Comparison of ENCODE assay signal across 9 cellular contexts in genomic region chr7:29146888-29147609, GRCh38. TPM values are rescaled to one million over a fixed set of nuclear protein-coding genes. Genes with fewer than 3 reads are reported as not detected.
DNase-seq lines count a peak whose midpoint lies in the region; ATAC-seq and TF ChIP-seq lines count a peak whose summit lies in the region.
"Had no signal": no experiment of that assay in that cellular context is flagged by ENCODE, and none has a peak within 500 bp of the region (broad histone marks: within the 10 kb centered on the region; RNA-seq: fewer than 3 reads in every experiment).

No MANE protein-coding gene starts in this region.

- CTCF ChIA-PET in A673 (lab: Charles Lee) = interaction anchor here (1.2 kb wide), 1 partner anchor 220 kb away, joined by 4 read pairs; no protein-coding TSS in a partner anchor

- H3K9me3 ChIP-seq in A673 (ENCODE audit: low read depth, low read length, poor library complexity, severe bottlenecking) (no peaks in the 10 kb centered on the region), breast epithelium (no peaks in the 10 kb centered on the region), mesodermal cell (ENCODE audit: control insufficient read depth, low read length) (no peaks in the 10 kb centered on the region)

- no peak for ATAC-seq in HG02840 (IDR thresholded peaks at IDR 0.05; ENCODE audit: low FRiP score, unreplicated experiment)

- DNase-seq in A673 (ENCODE audit: low spot score) (peak; percentile 38), MV-4-11 (lab: John Stamatoyannopoulos, UW) (peak; percentile 41), breast epithelium (ENCODE audit: low spot score in 2 of 2) (no peak), Ammon's horn (ENCODE audit: low spot score) (no peak), NCI-H1930 (lab: John Stamatoyannopoulos, UW) (no peak)
- DNase-seq in stimulated activated CD4-positive, alpha-beta T cell treated with anti-CD3 and anti-CD28 coated beads, Interleukin-2, amount 100 ng/mL, for 48 hours = no peak
- DNase-seq: CD8-positive, alpha-beta memory T cell had no signal

- TF ChIP-seq CTCF in A673 (conservative IDR thresholded peaks at IDR 0.05; ENCODE audit: low read depth, low read length) (no peak; the same call in 1 of the 2 replicates), breast epithelium (IDR thresholded peaks at IDR 0.05) (no peak)

- TSS peak; percentile 82 for BruUV-seq in A673 (replicated peaks; lab: Mats Ljungman, UMichigan)

- H3K27ac ChIP-seq in A673 (ENCODE audit: low read depth, low read length, poor library complexity, severe bottlenecking) = peak overlapping the region; percentile 79
- no peak overlapping the region for H3K27ac ChIP-seq in breast epithelium
- no peak overlapping the region for H3K27ac ChIP-seq in mesodermal cell (ENCODE audit: low read depth, low read length, severe bottlenecking)

- H3K27me3 ChIP-seq in A673 (replicated peaks; ENCODE audit: insufficient read depth, low read depth, low read length, poor library complexity) = no peaks in the 10 kb centered on the region
- peaks cover 0 to 6% of the 10 kb centered on the region in 2 donors for H3K27me3 ChIP-seq in breast epithelium

- intact Hi-C loops in A673 (cut with micrococcal nuclease; ENCODE audit: unreplicated experiment) (no loop called here), breast epithelium (cut with DNase I; ENCODE audit: low total_unique reads) (loop anchor here (10.0 kb wide), 1 partner anchor 1828 kb away; no protein-coding TSS in a partner anchor)

- H3K36me3 ChIP-seq in A673 (ENCODE audit: insufficient read depth, low read length, poor library complexity, severe bottlenecking) (peaks cover 2% of the 10 kb centered on the region), breast epithelium (no peaks in the 10 kb centered on the region), mesodermal cell (ENCODE audit: control insufficient read depth, insufficient read depth, low read length) (no peaks in the 10 kb centered on the region)

- POLR2A ChIA-PET in A673 (lab: Charles Lee; ENCODE audit: low non-redundant PET) = no interaction called here

- no peak for TF ChIP-seq POLR2A in breast epithelium (IDR thresholded peaks at IDR 0.05)

- H3K4me3 ChIP-seq in A673 (ENCODE audit: low read depth, low read length, poor library complexity, severe bottlenecking) (peak overlapping the region; percentile 73), breast epithelium (peak overlapping the region; percentile 47 to 73 (median 56)), mesodermal cell (ENCODE audit: extremely low read depth, insufficient read depth, low read length, poor library complexity, severe bottlenecking) (peak overlapping the region; percentile 57)

- 64% methylated on average over 12 to 13 of the region's 14 CpGs for WGBS in mesodermal cell (ENCODE audit: insufficient coverage in 2 of 2), 2 experiments

- H3K4me1 ChIP-seq in A673 (ENCODE audit: insufficient read depth, low read length, poor library complexity, severe bottlenecking) (peaks cover 25% of the 10 kb centered on the region), breast epithelium (no peaks in the 10 kb centered on the region), mesodermal cell (ENCODE audit: control insufficient read depth, insufficient read depth, low read length, poor library complexity, severe bottlenecking) (peaks cover 5% of the 10 kb centered on the region)

RNA-seq across cellular contexts. Expression of gene CPVL, which starts 0.7 kb away (rescaled TPM):
- 72.3 and 75.9 TPM in 2 replicates for total RNA-seq in A673 (2021)
- total RNA-seq in breast epithelium = 10 to 100 TPM; 11.4 to 44.2 (median 13.4) TPM
- 18.5 TPM for polyA plus RNA-seq in mesodermal cell (2013, experiment 1 of 2)
- polyA plus RNA-seq in mesodermal cell (2013, experiment 2 of 2) = 18.7 TPM
- polyA plus RNA-seq: CD8-positive, alpha-beta memory T cell had no signal

RNA-seq across cellular contexts. Expression of gene CHN2, which starts 47.5 kb away (rescaled TPM):
- 61.2 and 64.3 TPM in 2 replicates for total RNA-seq in A673 (2021)
- total RNA-seq in breast epithelium = 10 to 100 TPM in 1 of 3 donors, 1 to 10 TPM in 2; 6.3 to 17.1 (median 7.9) TPM
- 4.3 TPM for polyA plus RNA-seq in mesodermal cell (2013, experiment 1 of 2)
- polyA plus RNA-seq in mesodermal cell (2013, experiment 2 of 2) = 3.9 TPM

Comparison
In these comparisons a context has a peak if more than half of its experiments do, and no peak if none do; other contexts are left out.
1. DNase-seq: peak in A673 (single experiment) and MV-4-11 (single experiment); none in breast epithelium (0 of 2), Ammon's horn (single experiment), NCI-H1930 (0 of 2) and stimulated activated CD4-positive, alpha-beta T cell treated with anti-CD3 and anti-CD28 coated beads, Interleukin-2, amount 100 ng/mL, for 48 hours (0 of 2).
2. Peak in every context shown above with its lines, with median percentiles within 50 percentile points of each other: H3K4me3 ChIP-seq.